8 cellular contexts compared by ENCODE assay signal in genomic region chr3:101675709-101676218, GRCh38. TPM values are rescaled to one million over a fixed set of nuclear protein-coding genes. Genes with fewer than 3 reads are reported as not detected.
A peak's percentile ranks its signal among the peaks of the same experiment; 100 is the strongest.
DNase-seq lines count a peak whose midpoint lies in the region; ATAC-seq, FAIRE-seq and TF ChIP-seq lines count a peak whose summit lies in the region.

No MANE protein-coding gene starts in this region.

- no peaks in the 10 kb centered on the region for H3K27me3 ChIP-seq in MG63
- H3K27me3 ChIP-seq in H1 (replicated peaks in 1 of 4; ENCODE audit: control insufficient read depth in 3 of 4, extremely low read depth in 1 of 4, insufficient read depth in 3 of 4, low read length in 3 of 4): no peaks in the 10 kb centered on the region

- POLR2A ChIA-PET in H1 (lab: Charles Lee; ENCODE audit: partially characterized antibody): interaction anchor here (0.6 to 18.4 kb wide), 11 partner anchors 9 to 116 kb away, joined by 3 to 308 read pairs (median 4); partner anchors contain the start of genes CEP97, PCNP and RPL24
- POLR2A ChIA-PET in naive thymus-derived CD8-positive, alpha-beta T cell (lab: Charles Lee): interaction anchor here (0.9 to 5.7 kb wide), 16 partner anchors 10 to 1275 kb away, joined by 3 to 111 read pairs (median 6); partner anchors contain the start of genes CEP97, LNP1, NFKBIZ and NXPE3

- H3K9me3 ChIP-seq in MG63: no peaks in the 10 kb centered on the region
- H3K9me3 ChIP-seq in H1 (ENCODE audit: insufficient read depth in 2 of 2, low read depth in 1 of 2, low read length in 1 of 2): no peaks in the 10 kb centered on the region

- peak overlapping the region; percentile 90 to 99 (median 97) for H3K27ac Mint-ChIP-seq in naive thymus-derived CD8-positive, alpha-beta T cell

- FAIRE-seq in H1 (lab: Jason Lieb, UNC): no peak

- peaks cover 0 to 2% (median 0%) of the 10 kb centered on the region in 5 donors for H3K27me3 Mint-ChIP-seq in naive thymus-derived CD8-positive, alpha-beta T cell

- H3K9ac ChIP-seq in H1 (replicated peaks in 1 of 4; ENCODE audit: extremely low read depth in 1 of 4, low read depth in 3 of 4, low read length in 3 of 4): peak overlapping the region in 3 of 4 experiments; percentile 4 to 71 (median 50); a peak in 4 of 7 replicates

- peaks cover 8 to 35% (median 16%) of the 10 kb centered on the region in 3 donors for H3K36me3 Mint-ChIP-seq in naive thymus-derived CD8-positive, alpha-beta T cell

- no peak overlapping the region for H2BK120ac ChIP-seq in H1 (replicated peaks; ENCODE audit: low read depth, low read length)

- H4K5ac ChIP-seq in H1 (ENCODE audit: insufficient read length, low read depth, low read length): no peak overlapping the region

- no peak overlapping the region for H2BK20ac ChIP-seq in H1 (ENCODE audit: low read length)

- H4K91ac ChIP-seq in H1 (replicated peaks; ENCODE audit: insufficient read length, low read length): no peak overlapping the region

- WGBS in H1 (ENCODE audit: extremely low coverage in 1 of 2, insufficient coverage in 1 of 2, insufficient read length in 1 of 2, insufficient replicate concordance in 2 of 2, low coverage in 1 of 2, low lambda C conversion rate in 2 of 2, missing lambda C conversion rate in 1 of 2), 2 experiments: 20% methylated on average over 27 of the region's 27 CpGs; no CpG with 5 or more reads in 1 of the 2 experiments

- CTCF ChIA-PET in H1 (lab: Charles Lee; ENCODE audit: partially characterized antibody): interaction anchor here (0.7 to 4.6 kb wide), 6 partner anchors 10 to 1357 kb away, joined by 3 to 29 read pairs (median 3); partner anchors contain the start of genes PCNP and RPL24

- no peak; a peak in 1 of 3 replicates for TF ChIP-seq POLR2A in H1 (IDR thresholded peaks at IDR 0.05; ENCODE audit: control extremely low read depth in 1 of 2, low read depth in 2 of 2, low read length in 2 of 2)

- no peak overlapping the region for H3K56ac ChIP-seq in H1 (replicated peaks; ENCODE audit: insufficient read length, low read depth, low read length)

- no peak overlapping the region for H4K8ac ChIP-seq in H1 (ENCODE audit: extremely low read depth, insufficient read depth, low read length)

- no peak overlapping the region for H3K4ac ChIP-seq in H1 (replicated peaks; ENCODE audit: insufficient read length, low read depth, low read length)

- TF ChIP-seq CTCF in AG10803 (conservative IDR thresholded peaks at IDR 0.05; ENCODE audit: low read length): no peak
- TF ChIP-seq CTCF in H1 (IDR thresholded peaks at IDR 0.05; ENCODE audit: control extremely low read depth in 1 of 3, insufficient read depth in 1 of 3, low read depth in 1 of 3, low read length in 3 of 3): no peak
- no peak for TF ChIP-seq CTCF in GM13977 (IDR thresholded peaks at IDR 0.05; ENCODE audit: extremely low read depth, insufficient read depth, missing control alignments)

- no peak overlapping the region for H2BK12ac ChIP-seq in H1 (ENCODE audit: low read depth, low read length)

- peaks cover 19 to 57% (median 51%) of the 10 kb centered on the region in 4 donors for H3K4me1 Mint-ChIP-seq in naive thymus-derived CD8-positive, alpha-beta T cell

- H3K36me3 ChIP-seq in MG63 (peaks cover 38% of the 10 kb centered on the region), H1 (ENCODE audit: control insufficient read depth in 2 of 4, insufficient read depth in 4 of 4, low read length in 3 of 4) (peaks cover 7 to 23% (median 12%) of the 10 kb centered on the region in 4 experiments)

- H3K79me1 ChIP-seq in H1 (ENCODE audit: low read depth, low read length): peaks cover 3% of the 10 kb centered on the region

- peaks cover 3 to 14% of the 10 kb centered on the region in 2 experiments for H4K20me1 ChIP-seq in H1 (replicated peaks in 1 of 2; ENCODE audit: control insufficient read depth in 1 of 2, insufficient read depth in 2 of 2, low read length in 2 of 2)

- H3K14ac ChIP-seq in H1 (ENCODE audit: insufficient read length): no peak overlapping the region

- H3K4me3 ChIP-seq in AG10803 (ENCODE audit: low read length) (peak overlapping the region; percentile 95), MG63 (peak overlapping the region; percentile 95), H1 (ENCODE audit: extremely low read depth in 1 of 4, insufficient read depth in 2 of 4, low read depth in 3 of 4, low read length in 4 of 4) (peak overlapping the region; percentile 72 to 98 (median 85))

- TF ChIP-seq EP300 in H1 (IDR thresholded peaks at IDR 0.05; ENCODE audit: borderline replicate concordance in 1 of 2, low read depth in 2 of 2, low read length in 2 of 2): no peak

- peak overlapping the region; percentile 60 to 76 for H3K4me2 ChIP-seq in H1 (ENCODE audit: insufficient read depth in 1 of 2, low read depth in 2 of 2, low read length in 2 of 2)

- peaks cover 2% of the 10 kb centered on the region; the same call in 1 of the 2 replicates for H3K23me2 ChIP-seq in H1 (ENCODE audit: low read depth, low read length)

- no peaks in the 10 kb centered on the region; a peak in 2 of 7 replicates for H3K4me1 ChIP-seq in H1 (replicated peaks in 1 of 4; ENCODE audit: control insufficient read depth in 3 of 4, insufficient read depth in 4 of 4, low read length in 3 of 4)

- peak overlapping the region; percentile 92 to 99 (median 94) for H3K4me3 Mint-ChIP-seq in naive thymus-derived CD8-positive, alpha-beta T cell

- no peak for ATAC-seq in naive thymus-derived CD8-positive, alpha-beta T cell
- ATAC-seq in GM19324 (IDR thresholded peaks at IDR 0.05; ENCODE audit: low FRiP score, unreplicated experiment): no peak

- no peak overlapping the region for H3K23ac ChIP-seq in H1 (ENCODE audit: insufficient read length)

- no peak overlapping the region for H2AK5ac ChIP-seq in H1 (ENCODE audit: low read depth, low read length)

- in situ Hi-C loops in GM13977 (cut with MboI; ENCODE audit: low pct_unique_long_range_greater_than_20kb, low sequenced_read_pairs, unreplicated experiment): loop anchor here (25.0 kb wide), 1 partner anchor 862 kb away; no protein-coding TSS in a partner anchor

- no peak overlapping the region for H3K27ac ChIP-seq in H1 (ENCODE audit: low read depth, low read length)

- peaks cover 0 to 49% of the 10 kb centered on the region in 2 experiments; a peak in 3 of 4 replicates for H3K79me2 ChIP-seq in H1 (ENCODE audit: control insufficient read depth in 1 of 2, insufficient read depth in 2 of 2, low read length in 2 of 2)

- no peak for DNase-seq in AG10803 (ENCODE audit: low read depth)
- peak; percentile 58 for DNase-seq in MG63
- no peak for DNase-seq in H1 (ENCODE audit: low read depth in 1 of 2, low spot score in 2 of 2)
- DNase-seq in naive thymus-derived CD8-positive, alpha-beta T cell: no peak
- DNase-seq in AG08396 (ENCODE audit: low spot score): no peak
- no peak for DNase-seq in GM13977 (ENCODE audit: low spot score)
- no peak for DNase-seq in DMS53 treated with DMSO at 0.1 percent for 48 hours (lab: John Stamatoyannopoulos, UW; ENCODE audit: unreplicated experiment)

- H2BK15ac ChIP-seq in H1 (ENCODE audit: low read length): no peak overlapping the region

- no peak overlapping the region; the same call in 1 of the 2 replicates for H3K18ac ChIP-seq in H1 (ENCODE audit: extremely low read depth, low read length)

- H2BK5ac ChIP-seq in H1 (ENCODE audit: low read depth, low read length): no peak overlapping the region

- no peak overlapping the region for H2AFZ ChIP-seq in H1 (ENCODE audit: low read length)

- no peaks in the 10 kb centered on the region for H3K9me3 Mint-ChIP-seq in naive thymus-derived CD8-positive, alpha-beta T cell

- no peak for TF ChIP-seq RAD21 in H1 (IDR thresholded peaks at IDR 0.05 in 1 of 2, conservative IDR thresholded peaks at IDR 0.05 in 1 of 2; ENCODE audit: low read depth in 2 of 2, low read length in 2 of 2)

RNA-seq across cellular contexts. Expression of gene ZBTB11, which starts 1.2 kb away (rescaled TPM):
- 22.0 and 41.2 TPM in 2 replicates for total RNA-seq in MG63 (2014; rRNA removed; shearing (Covaris generic); ENCODE audit: low replicate concordance)
- 14.0 and 14.3 TPM in 2 replicates for total RNA-seq in H1 (2021; fragmentation: NEBNext Ultra II Directional; extraction: Animal tissue kit (Norgen Biotek cat#: 25700))
- polyA plus RNA-seq in H1 (2011; rRNA removed): 2.7 and 3.0 TPM in 2 replicates
- polyA plus RNA-seq in H1 (2011; cell fraction: cytosol; rRNA removed): 4.9 TPM
- polyA plus RNA-seq in H1 (2011; cell fraction: nucleus; rRNA removed): 4.0 TPM
- 4.6 to 10.1 TPM (median 5.8 TPM) in 4 replicates for polyA plus RNA-seq in H1 (2012, experiment 1 of 2)
- polyA plus RNA-seq in H1 (2012, experiment 2 of 2): 0.52 TPM
- 7.0 TPM for polyA plus RNA-seq in H1 (2013, experiment 1 of 2)
- 6.1 TPM for polyA plus RNA-seq in H1 (2013, experiment 2 of 2)
- polyA minus RNA-seq in H1 (2011; rRNA and poly(A)+ RNA removed): 9.8 and 15.0 TPM in 2 replicates
- 15.0 TPM for polyA minus RNA-seq in H1 (2011; cell fraction: cytosol; rRNA and poly(A)+ RNA removed)
- polyA minus RNA-seq in H1 (2011; cell fraction: nucleus; rRNA and poly(A)+ RNA removed): 20.7 TPM
- total RNA-seq in naive thymus-derived CD8-positive, alpha-beta T cell: 10 to 100 TPM; 52.7 to 53.1 TPM
- polyA plus RNA-seq in naive thymus-derived CD8-positive, alpha-beta T cell: 10 to 100 TPM in 1 of 3 donors, 1 to 10 TPM in 2; 8.6 to 10.9 (median 9.5) TPM

RNA-seq across cellular contexts. Expression of gene RPL24, which starts 10.8 kb away (rescaled TPM):
- 2,355 and 3,485 TPM in 2 replicates for total RNA-seq in MG63 (2014; rRNA removed; shearing (Covaris generic); ENCODE audit: low replicate concordance)
- total RNA-seq in H1 (2021; fragmentation: NEBNext Ultra II Directional; extraction: Animal tissue kit (Norgen Biotek cat#: 25700)): 1,933 and 1,965 TPM in 2 replicates
- polyA plus RNA-seq in H1 (2011; rRNA removed): 569 and 939 TPM in 2 replicates
- polyA plus RNA-seq in H1 (2011; cell fraction: cytosol; rRNA removed): 1,939 TPM
- 877 TPM for polyA plus RNA-seq in H1 (2011; cell fraction: nucleus; rRNA removed)
- polyA plus RNA-seq in H1 (2012, experiment 1 of 2): 1,760 to 2,308 TPM (median 2,004 TPM) in 4 replicates
- polyA plus RNA-seq in H1 (2012, experiment 2 of 2): 2,317 TPM
- polyA plus RNA-seq in H1 (2013, experiment 1 of 2): 3,499 TPM
- polyA plus RNA-seq in H1 (2013, experiment 2 of 2): 3,466 TPM
- polyA minus RNA-seq in H1 (2011; rRNA and poly(A)+ RNA removed): 323 and 330 TPM in 2 replicates
- 341 TPM for polyA minus RNA-seq in H1 (2011; cell fraction: cytosol; rRNA and poly(A)+ RNA removed)
- polyA minus RNA-seq in H1 (2011; cell fraction: nucleus; rRNA and poly(A)+ RNA removed): 693 TPM
- total RNA-seq in naive thymus-derived CD8-positive, alpha-beta T cell: 1,000 to 10,000 TPM; 1,519 to 1,530 TPM
- 1,000 to 10,000 TPM; 1,202 to 1,552 (median 1,441) TPM for polyA plus RNA-seq in naive thymus-derived CD8-positive, alpha-beta T cell

RNA-seq across cellular contexts. Expression of gene CEP97, which starts 48.6 kb away (rescaled TPM):
- total RNA-seq in MG63 (2014; rRNA removed; shearing (Covaris generic); ENCODE audit: low replicate concordance): 9.7 and 11.0 TPM in 2 replicates
- total RNA-seq in H1 (2021; fragmentation: NEBNext Ultra II Directional; extraction: Animal tissue kit (Norgen Biotek cat#: 25700)): 13.2 and 15.1 TPM in 2 replicates
- polyA plus RNA-seq in H1 (2011; rRNA removed): 1.6 and 1.9 TPM in 2 replicates
- 1.6 TPM for polyA plus RNA-seq in H1 (2011; cell fraction: cytosol; rRNA removed)
- 1.4 TPM for polyA plus RNA-seq in H1 (2011; cell fraction: nucleus; rRNA removed)
- 3.2 to 6.4 TPM (median 4.5 TPM) in 4 replicates for polyA plus RNA-seq in H1 (2012, experiment 1 of 2)
- 0.25 TPM for polyA plus RNA-seq in H1 (2012, experiment 2 of 2)
- polyA plus RNA-seq in H1 (2013, experiment 1 of 2): 3.8 TPM
- 3.9 TPM for polyA plus RNA-seq in H1 (2013, experiment 2 of 2)
- 9.1 and 12.2 TPM in 2 replicates for polyA minus RNA-seq in H1 (2011; rRNA and poly(A)+ RNA removed)
- polyA minus RNA-seq in H1 (2011; cell fraction: cytosol; rRNA and poly(A)+ RNA removed): 4.3 TPM
- polyA minus RNA-seq in H1 (2011; cell fraction: nucleus; rRNA and poly(A)+ RNA removed): 8.8 TPM
- total RNA-seq in naive thymus-derived CD8-positive, alpha-beta T cell: 10 to 100 TPM in 1 of 2 experiments, 1 to 10 TPM in 1; 8.4 to 10.5 TPM
- polyA plus RNA-seq in naive thymus-derived CD8-positive, alpha-beta T cell: 1 to 10 TPM; 1.8 to 5.3 (median 3.5) TPM
